ENCODE assay signal across 10 cellular contexts in the genomic region with DNA sequence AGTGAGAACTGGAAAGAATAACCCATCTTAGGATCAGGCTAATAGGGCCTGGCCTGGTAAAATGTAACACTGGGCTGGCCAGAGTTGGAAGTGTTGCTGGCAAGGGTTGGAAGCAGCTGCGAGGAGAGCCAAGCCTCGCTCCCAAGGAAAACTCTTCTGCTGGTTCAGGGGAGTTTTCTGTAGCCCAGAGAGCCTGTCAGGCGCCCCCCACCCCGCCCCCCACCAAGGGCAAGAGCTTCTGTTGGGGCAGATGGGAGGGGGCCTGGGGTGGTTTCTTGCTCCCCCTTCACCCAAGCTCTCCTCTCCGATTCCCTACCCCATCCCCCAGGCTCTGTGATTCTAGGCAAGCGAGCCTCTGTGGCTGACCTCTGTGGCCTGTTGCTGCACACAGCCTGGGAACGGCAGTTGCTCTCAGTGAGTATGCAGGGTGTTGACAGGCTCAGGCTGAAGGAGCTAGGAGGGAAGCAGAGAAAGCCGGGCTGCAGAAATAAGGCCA.
A peak's percentile ranks its signal among the peaks of the same experiment; 100 is the strongest.
DNase-seq lines count a peak whose midpoint lies in the region; ATAC-seq and TF ChIP-seq lines count a peak whose summit lies in the region.
"Had no signal": no experiment of that assay in that cellular context is flagged by ENCODE, and none has a peak within 500 bp of the region (broad histone marks: within the 10 kb centered on the region; RNA-seq: fewer than 3 reads in every experiment).

No MANE protein-coding gene starts in this region.

- peaks cover 2% of the 10 kb centered on the region for H3K9me3 Mint-ChIP-seq in Caco-2 (ENCODE audit: unreplicated experiment)
- H3K9me3 Mint-ChIP-seq: activated CD4-positive, alpha-beta T cell treated with anti-CD3 and anti-CD28 coated beads, Interleukin-2, amount 10 ng/mL, durations not matched to agents 7 days and 5 days had no signal

- no TSS peak for BruUV-seq in Caco-2 (replicated peaks; lab: Mats Ljungman, UMichigan)

- TF ChIP-seq CTCF in DND-41 (IDR thresholded peaks at IDR 0.05; ENCODE audit: borderline replicate concordance, extremely low read depth, low read length, poor library complexity, severe bottlenecking), result no peak
- TF ChIP-seq CTCF in colonic mucosa (IDR thresholded peaks at IDR 0.05), result no peak
- no peak for TF ChIP-seq CTCF in Caco-2 (IDR thresholded peaks at IDR 0.05; ENCODE audit: insufficient read depth in 1 of 2, low read depth in 1 of 2, low read length in 1 of 2, severe bottlenecking in 1 of 2, unreplicated experiment in 1 of 2)

- H3K4me2 ChIP-seq in DND-41 (ENCODE audit: insufficient read depth, low read length), result no peak overlapping the region

- no peak overlapping the region for H2AFZ ChIP-seq in DND-41 (ENCODE audit: low read depth, low read length)

- H3K79me2 ChIP-seq in DND-41 (ENCODE audit: insufficient read depth, low read length), result no peaks in the 10 kb centered on the region

- H3K4me1 ChIP-seq in DND-41 (ENCODE audit: insufficient read depth, low read length), result no peaks in the 10 kb centered on the region
- H3K4me1 ChIP-seq in colonic mucosa, result no peaks in the 10 kb centered on the region
- H3K4me1 ChIP-seq in Caco-2, result no peaks in the 10 kb centered on the region

- H3K27me3 ChIP-seq in DND-41 (ENCODE audit: insufficient read depth, low read length, poor library complexity) (no peaks in the 10 kb centered on the region), colonic mucosa (no peaks in the 10 kb centered on the region), Caco-2 (replicated peaks; ENCODE audit: control insufficient read depth, insufficient read depth, low read length) (no peaks in the 10 kb centered on the region)

- peak; percentile 15 for DNase-seq in DND-41
- DNase-seq in colonic mucosa, result peak; percentile 26
- DNase-seq in iPS-NIHi11 (ENCODE audit: low spot score), result peak; percentile 38
- DNase-seq in pons (ENCODE audit: low spot score), result peak; percentile 48
- no peak for DNase-seq in activated T-cell treated with anti-CD3 and anti-CD28 coated beads for 4 hours
- no peak for DNase-seq in activated CD8-positive, alpha-beta memory T cell treated with anti-CD3 and anti-CD28 coated beads, Interleukin-2, amount 50 U/mL, for 4 hours
- DNase-seq in Caco-2, result no peak
- DNase-seq: activated CD4-positive, alpha-beta T cell treated with anti-CD3 and anti-CD28 coated beads, Interleukin-2, amount 10 ng/mL, durations not matched to agents 7 days and 5 days; NCI-H1930 had no signal

- peaks cover 3% of the 10 kb centered on the region for H3K27me3 Mint-ChIP-seq in Caco-2 (ENCODE audit: insufficient read depth, unreplicated experiment)
- H3K27me3 Mint-ChIP-seq: activated CD4-positive, alpha-beta T cell treated with anti-CD3 and anti-CD28 coated beads, Interleukin-2, amount 10 ng/mL, durations not matched to agents 7 days and 5 days had no signal

- ATAC-seq in DND-41 (ENCODE audit: insufficient read depth, low read depth), result peak; percentile 40; the same call in 1 of the 3 replicates
- ATAC-seq in GM21423 (IDR thresholded peaks at IDR 0.05; ENCODE audit: unreplicated experiment), result no peak

- H3K27ac ChIP-seq in DND-41 (ENCODE audit: low read length), result no peak overlapping the region
- no peak overlapping the region for H3K27ac ChIP-seq in colonic mucosa

- POLR2A ChIA-PET in Caco-2 (lab: Charles Lee), result no interaction called here

- H3K27ac Mint-ChIP-seq in Caco-2 (ENCODE audit: unreplicated experiment), result no peak overlapping the region
- H3K27ac Mint-ChIP-seq: activated CD4-positive, alpha-beta T cell treated with anti-CD3 and anti-CD28 coated beads, Interleukin-2, amount 10 ng/mL, durations not matched to agents 7 days and 5 days had no signal

- no peak overlapping the region for H3K4me3 Mint-ChIP-seq in Caco-2 (ENCODE audit: unreplicated experiment)
- H3K4me3 Mint-ChIP-seq: activated CD4-positive, alpha-beta T cell treated with anti-CD3 and anti-CD28 coated beads, Interleukin-2, amount 10 ng/mL, durations not matched to agents 7 days and 5 days had no signal

- H3K4me3 ChIP-seq in DND-41 (ENCODE audit: low read depth in 1 of 2, low read length in 2 of 2) (no peak overlapping the region), colonic mucosa (no peak overlapping the region), Caco-2 (ENCODE audit: low read depth, low read length) (no peak overlapping the region)

- H3K4me1 Mint-ChIP-seq in Caco-2 (ENCODE audit: low read depth, unreplicated experiment), result no peaks in the 10 kb centered on the region
- H3K4me1 Mint-ChIP-seq: activated CD4-positive, alpha-beta T cell treated with anti-CD3 and anti-CD28 coated beads, Interleukin-2, amount 10 ng/mL, durations not matched to agents 7 days and 5 days had no signal

- no peaks in the 10 kb centered on the region for H3K36me3 Mint-ChIP-seq in Caco-2 (ENCODE audit: insufficient read depth, unreplicated experiment)

- H3K36me3 ChIP-seq in DND-41 (ENCODE audit: insufficient read depth, low read length) (no peaks in the 10 kb centered on the region), colonic mucosa (no peaks in the 10 kb centered on the region), Caco-2 (ENCODE audit: control insufficient read depth, insufficient read depth, low read length) (no peaks in the 10 kb centered on the region)

- no peak overlapping the region for H3K9ac ChIP-seq in DND-41 (ENCODE audit: low read depth, low read length)
- no peak overlapping the region for H3K9ac ChIP-seq in colonic mucosa (ENCODE audit: low read depth in 2 of 2, low read length in 2 of 2)

- H3K9me3 ChIP-seq in DND-41 (ENCODE audit: insufficient read depth, low read length, severe bottlenecking) (no peaks in the 10 kb centered on the region), colonic mucosa (no peaks in the 10 kb centered on the region), Caco-2 (no peaks in the 10 kb centered on the region)

- no peaks in the 10 kb centered on the region for H4K20me1 ChIP-seq in DND-41 (ENCODE audit: insufficient read depth, low read length)

- CTCF ChIA-PET in Caco-2 (lab: Charles Lee), result no interaction called here

- intact Hi-C loops in colonic mucosa (cut with DNase I), result no loop called here
- intact Hi-C loops in Caco-2 (cut with micrococcal nuclease; ENCODE audit: unreplicated experiment), result no loop called here

Comparison
In these comparisons a context has a peak if more than half of its experiments do, and no peak if none do; other contexts are left out.
1. DNase-seq: peak in DND-41 (single experiment), colonic mucosa (single experiment), iPS-NIHi11 (single experiment) and pons (single experiment); none in activated T-cell treated with anti-CD3 and anti-CD28 coated beads for 4 hours (single experiment), activated CD8-positive, alpha-beta memory T cell treated with anti-CD3 and anti-CD28 coated beads, Interleukin-2, amount 50 U/mL, for 4 hours (single experiment) and Caco-2 (0 of 2).